In genomic region chr3:13372656-13373055, GRCh38 we compare ENCODE assay signal across 19 cellular contexts. TPM values are rescaled to one million over a fixed set of nuclear protein-coding genes. Genes with fewer than 3 reads are reported as not detected.
A peak's percentile ranks its signal among the peaks of the same experiment; 100 is the strongest.
DNase-seq lines count a peak whose midpoint lies in the region; ATAC-seq, FAIRE-seq and TF ChIP-seq lines count a peak whose summit lies in the region.
"Had no signal": no experiment of that assay in that cellular context is flagged by ENCODE, and none has a peak within 500 bp of the region (broad histone marks: within the 10 kb centered on the region; RNA-seq: fewer than 3 reads in every experiment).

No MANE protein-coding gene starts in this region.

- H3K23ac ChIP-seq in H1 (ENCODE audit: insufficient read length): no peak overlapping the region

- H2BK12ac ChIP-seq in H1 (ENCODE audit: low read depth, low read length): no peak overlapping the region

- POLR2A ChIA-PET in activated CD8-positive, alpha-beta T cell treated with anti-CD3 and anti-CD28 coated beads, Interleukin-2, amount 10 ng/mL, durations not matched to agents 7 days and 5 days (lab: Charles Lee): no interaction called here
- POLR2A ChIA-PET in activated CD8-positive, alpha-beta T cell treated with anti-CD3 and anti-CD28 coated beads for 36 hours (lab: Charles Lee): no interaction called here
- POLR2A ChIA-PET in H1 (lab: Charles Lee; ENCODE audit: partially characterized antibody): interaction anchor here (1.3 to 2.1 kb wide), 2 partner anchors 11 to 48 kb away, joined by 4 to 6 read pairs; partner anchors contain the start of gene NUP210

- peaks cover 2 to 7% of the 10 kb centered on the region in 2 experiments for H4K20me1 ChIP-seq in H1 (replicated peaks in 1 of 2; ENCODE audit: control insufficient read depth in 1 of 2, insufficient read depth in 2 of 2, low read length in 2 of 2)

- no peak overlapping the region for H2AFZ ChIP-seq in H1 (ENCODE audit: low read length)

- peaks cover 5% of the 10 kb centered on the region for H3K23me2 ChIP-seq in H1 (ENCODE audit: low read depth, low read length)

- H3K4me3 ChIP-seq in heart right ventricle (no peak overlapping the region), H1 (ENCODE audit: extremely low read depth in 1 of 4, insufficient read depth in 2 of 4, low read depth in 3 of 4, low read length in 4 of 4) (no peak overlapping the region)
- H3K4me3 ChIP-seq: A549, GM12878, HAP-1 had no signal

- H3K56ac ChIP-seq in H1 (replicated peaks; ENCODE audit: insufficient read length, low read depth, low read length): no peak overlapping the region

- no peak for TF ChIP-seq RAD21 in H1 (IDR thresholded peaks at IDR 0.05 in 1 of 2, conservative IDR thresholded peaks at IDR 0.05 in 1 of 2; ENCODE audit: low read depth in 2 of 2, low read length in 2 of 2)

- H2BK5ac ChIP-seq in H1 (ENCODE audit: low read depth, low read length): peak overlapping the region; percentile 16; the same call in 1 of the 2 replicates

- no peaks in the 10 kb centered on the region for H3K4me1 Mint-ChIP-seq in activated CD8-positive, alpha-beta T cell treated with anti-CD3 and anti-CD28 coated beads, Interleukin-2, amount 10 ng/mL, durations not matched to agents 7 days and 5 days (ENCODE audit: low read depth)
- H3K4me1 Mint-ChIP-seq in activated CD8-positive, alpha-beta T cell treated with anti-CD3 and anti-CD28 coated beads for 36 hours (ENCODE audit: low read depth): no peaks in the 10 kb centered on the region

- no peaks in the 10 kb centered on the region for H3K79me2 ChIP-seq in H1 (ENCODE audit: control insufficient read depth in 1 of 2, insufficient read depth in 2 of 2, low read length in 2 of 2)

- H3K14ac ChIP-seq in H1 (ENCODE audit: insufficient read length): no peak overlapping the region

- H3K4me3 Mint-ChIP-seq in activated CD8-positive, alpha-beta T cell treated with anti-CD3 and anti-CD28 coated beads, Interleukin-2, amount 10 ng/mL, durations not matched to agents 7 days and 5 days: no peak overlapping the region
- no peak overlapping the region for H3K4me3 Mint-ChIP-seq in activated CD8-positive, alpha-beta T cell treated with anti-CD3 and anti-CD28 coated beads for 36 hours
- H3K4me3 Mint-ChIP-seq: CD4-positive, alpha-beta memory T cell had no signal

- H4K91ac ChIP-seq in H1 (replicated peaks; ENCODE audit: insufficient read length, low read length): no peak overlapping the region

- H3K9me3 ChIP-seq in heart right ventricle (no peaks in the 10 kb centered on the region), H1 (ENCODE audit: insufficient read depth in 2 of 2, low read depth in 1 of 2, low read length in 1 of 2) (no peaks in the 10 kb centered on the region)
- H3K9me3 ChIP-seq: A549, HAP-1 had no signal

- no peak for TF ChIP-seq EP300 in H1 (IDR thresholded peaks at IDR 0.05; ENCODE audit: borderline replicate concordance in 1 of 2, low read depth in 2 of 2, low read length in 2 of 2)

- FAIRE-seq in H1 (lab: Jason Lieb, UNC): no peak
- FAIRE-seq: A549, GM12878, GM19239, HepG2 had no signal

- peak overlapping the region; percentile 47 for H3K27ac Mint-ChIP-seq in activated CD8-positive, alpha-beta T cell treated with anti-CD3 and anti-CD28 coated beads, Interleukin-2, amount 10 ng/mL, durations not matched to agents 7 days and 5 days
- no peak overlapping the region for H3K27ac Mint-ChIP-seq in activated CD8-positive, alpha-beta T cell treated with anti-CD3 and anti-CD28 coated beads for 36 hours

- no peak overlapping the region for H2BK120ac ChIP-seq in H1 (replicated peaks; ENCODE audit: low read depth, low read length)

- 92 to 96% methylated on average over 8 of the region's 8 CpGs for WGBS in heart right ventricle, 2 donors
- WGBS in H1 (ENCODE audit: extremely low coverage in 1 of 2, insufficient coverage in 1 of 2, insufficient read length in 1 of 2, insufficient replicate concordance in 2 of 2, low coverage in 1 of 2, low lambda C conversion rate in 2 of 2, missing lambda C conversion rate in 1 of 2), 2 experiments: 89% methylated on average over 8 of the region's 8 CpGs; no CpG with 5 or more reads in 1 of the 2 experiments

- TF ChIP-seq POLR2A in H1 (IDR thresholded peaks at IDR 0.05; ENCODE audit: control extremely low read depth in 1 of 2, low read depth in 2 of 2, low read length in 2 of 2): no peak

- H2BK20ac ChIP-seq in H1 (ENCODE audit: low read length): no peak overlapping the region

- no peak overlapping the region for H2AK5ac ChIP-seq in H1 (ENCODE audit: low read depth, low read length)

- no peak overlapping the region for H3K18ac ChIP-seq in H1 (ENCODE audit: extremely low read depth, low read length)

- DNase-seq in activated CD8-positive, alpha-beta T cell treated with anti-CD3 and anti-CD28 coated beads, Interleukin-2, amount 10 ng/mL, durations not matched to agents 7 days and 5 days: no peak
- DNase-seq in activated CD8-positive, alpha-beta T cell treated with anti-CD3 and anti-CD28 coated beads for 36 hours: no peak
- peak; percentile 50 for DNase-seq in Right ventricle myocardium inferior (ENCODE audit: missing footprints)
- DNase-seq in heart right ventricle: no peak
- no peak for DNase-seq in H1 (ENCODE audit: low read depth in 1 of 2, low spot score in 2 of 2)
- DNase-seq in mesenteric fat pad (ENCODE audit: low spot score): no peak
- no peak for DNase-seq in cortex of kidney (lab: John Stamatoyannopoulos, UW)
- DNase-seq in NCI-H510A treated with DMSO at 0.1 percent for 48 hours (lab: John Stamatoyannopoulos, UW): no peak
- DNase-seq: AML-193; Calu3; CD4-positive, alpha-beta memory T cell; DMS79 treated with DMSO at 0.1 percent for 48 hours had no signal

- CTCF ChIA-PET in activated CD8-positive, alpha-beta T cell treated with anti-CD3 and anti-CD28 coated beads, Interleukin-2, amount 10 ng/mL, durations not matched to agents 7 days and 5 days (lab: Charles Lee): no interaction called here
- CTCF ChIA-PET in activated CD8-positive, alpha-beta T cell treated with anti-CD3 and anti-CD28 coated beads for 36 hours (lab: Charles Lee): interaction anchor here (1.7 kb wide), 1 partner anchor 88 kb away, joined by 3 read pairs; no protein-coding TSS in a partner anchor
- CTCF ChIA-PET in H1 (lab: Charles Lee; ENCODE audit: partially characterized antibody): interaction anchor here (0.6 to 1.8 kb wide), 2 partner anchors 97 to 281 kb away, joined by 3 to 4 read pairs; no protein-coding TSS in a partner anchor

- no peak overlapping the region for H3K4ac ChIP-seq in H1 (replicated peaks; ENCODE audit: insufficient read length, low read depth, low read length)

- no peak overlapping the region for H4K8ac ChIP-seq in H1 (ENCODE audit: extremely low read depth, insufficient read depth, low read length)

- intact Hi-C loops in activated CD8-positive, alpha-beta T cell treated with anti-CD3 and anti-CD28 coated beads for 36 hours (cut with micrococcal nuclease): no loop called here
- intact Hi-C loops in Right ventricle myocardium inferior (cut with DNase I) (no loop called here), heart right ventricle (cut with DNase I) (no loop called here)

- no peak overlapping the region for H3K9ac ChIP-seq in H1 (replicated peaks in 1 of 4; ENCODE audit: extremely low read depth in 1 of 4, low read depth in 3 of 4, low read length in 3 of 4)

- H3K36me3 Mint-ChIP-seq in activated CD8-positive, alpha-beta T cell treated with anti-CD3 and anti-CD28 coated beads, Interleukin-2, amount 10 ng/mL, durations not matched to agents 7 days and 5 days (ENCODE audit: low read depth): peaks cover 51% of the 10 kb centered on the region
- peaks cover 42% of the 10 kb centered on the region for H3K36me3 Mint-ChIP-seq in activated CD8-positive, alpha-beta T cell treated with anti-CD3 and anti-CD28 coated beads for 36 hours (ENCODE audit: low read depth)

- no peaks in the 10 kb centered on the region for H3K4me1 ChIP-seq in heart right ventricle
- H3K4me1 ChIP-seq in H1 (replicated peaks in 1 of 4; ENCODE audit: control insufficient read depth in 3 of 4, insufficient read depth in 4 of 4, low read length in 3 of 4): 0 out of 7 replicates have a peak, but pooled peaks cover 0 to 3% (median 0%) of the 10 kb centered on the region in 4 experiments
- H3K4me1 ChIP-seq: A549, HAP-1 had no signal

- H3K27ac ChIP-seq in heart right ventricle (no peak overlapping the region), H1 (ENCODE audit: low read depth, low read length) (no peak overlapping the region)
- H3K27ac ChIP-seq: 22Rv1, A549, C4-2B had no signal

- no peaks in the 10 kb centered on the region for H3K27me3 Mint-ChIP-seq in activated CD8-positive, alpha-beta T cell treated with anti-CD3 and anti-CD28 coated beads, Interleukin-2, amount 10 ng/mL, durations not matched to agents 7 days and 5 days (ENCODE audit: low read depth)
- no peaks in the 10 kb centered on the region for H3K27me3 Mint-ChIP-seq in activated CD8-positive, alpha-beta T cell treated with anti-CD3 and anti-CD28 coated beads for 36 hours
- H3K27me3 Mint-ChIP-seq: CD4-positive, alpha-beta memory T cell had no signal

- H3K79me1 ChIP-seq in H1 (ENCODE audit: low read depth, low read length): no peaks in the 10 kb centered on the region; the same call in 1 of the 2 replicates

- ATAC-seq in activated CD8-positive, alpha-beta T cell treated with anti-CD3 and anti-CD28 coated beads, Interleukin-2, amount 10 ng/mL, durations not matched to agents 7 days and 5 days: no peak
- ATAC-seq in activated CD8-positive, alpha-beta T cell treated with anti-CD3 and anti-CD28 coated beads for 36 hours: no peak
- ATAC-seq in Right ventricle myocardium inferior (no peak), heart right ventricle (no peak)
- ATAC-seq: A549, GM12878, HepG2 had no signal

- peaks cover 0 to 6% (median 0%) of the 10 kb centered on the region in 7 donors for H3K27me3 ChIP-seq in heart right ventricle
- no peaks in the 10 kb centered on the region for H3K27me3 ChIP-seq in H1 (replicated peaks in 1 of 4; ENCODE audit: control insufficient read depth in 3 of 4, extremely low read depth in 1 of 4, insufficient read depth in 3 of 4, low read length in 3 of 4)

- no peak overlapping the region for H4K5ac ChIP-seq in H1 (ENCODE audit: insufficient read length, low read depth, low read length)

- TF ChIP-seq CTCF in activated CD8-positive, alpha-beta T cell treated with anti-CD3 and anti-CD28 coated beads for 36 hours (IDR thresholded peaks at IDR 0.05): no peak
- TF ChIP-seq CTCF in heart right ventricle (IDR thresholded peaks at IDR 0.05): no peak
- no peak for TF ChIP-seq CTCF in H1 (IDR thresholded peaks at IDR 0.05; ENCODE audit: control extremely low read depth in 1 of 3, insufficient read depth in 1 of 3, low read depth in 1 of 3, low read length in 3 of 3)

- peaks cover 0 to 61% (median 0%) of the 10 kb centered on the region in 9 donors for H3K36me3 ChIP-seq in heart right ventricle
- H3K36me3 ChIP-seq in H1 (ENCODE audit: control insufficient read depth in 2 of 4, insufficient read depth in 4 of 4, low read length in 3 of 4): peaks cover 3 to 49% (median 12%) of the 10 kb centered on the region in 4 experiments; a peak in 7 of 8 replicates

- no peak overlapping the region for H2BK15ac ChIP-seq in H1 (ENCODE audit: low read length)

- no peaks in the 10 kb centered on the region for H3K9me3 Mint-ChIP-seq in activated CD8-positive, alpha-beta T cell treated with anti-CD3 and anti-CD28 coated beads, Interleukin-2, amount 10 ng/mL, durations not matched to agents 7 days and 5 days (ENCODE audit: insufficient read depth)
- H3K9me3 Mint-ChIP-seq in activated CD8-positive, alpha-beta T cell treated with anti-CD3 and anti-CD28 coated beads for 36 hours: no peaks in the 10 kb centered on the region
- H3K9me3 Mint-ChIP-seq: CD4-positive, alpha-beta memory T cell had no signal

- no peak overlapping the region for H3K4me2 ChIP-seq in H1 (ENCODE audit: insufficient read depth in 1 of 2, low read depth in 2 of 2, low read length in 2 of 2)
- H3K4me2 ChIP-seq: A549 had no signal

RNA-seq across cellular contexts. Expression of gene NUP210, which starts 47.5 kb away (rescaled TPM):
- 100 to 1,000 TPM; 202 to 206 TPM for total RNA-seq in activated CD8-positive, alpha-beta T cell treated with anti-CD3 and anti-CD28 coated beads, Interleukin-2, amount 10 ng/mL, durations not matched to agents 7 days and 5 days
- 100 to 1,000 TPM; 142 to 143 TPM for total RNA-seq in activated CD8-positive, alpha-beta T cell treated with anti-CD3 and anti-CD28 coated beads for 36 hours
- total RNA-seq in Right ventricle myocardium inferior: 3.5 TPM
- total RNA-seq in heart right ventricle: 1 to 10 TPM; 1.6 to 7.2 (median 2.5) TPM
- polyA plus RNA-seq in heart right ventricle: 1 to 10 TPM in 1 of 2 donors, under 1 TPM in 1; 0.84 to 3.4 TPM
- 53.4 and 53.7 TPM in 2 replicates for total RNA-seq in H1 (2021; fragmentation: NEBNext Ultra II Directional; extraction: Animal tissue kit (Norgen Biotek cat#: 25700))
- polyA plus RNA-seq in H1 (2011; rRNA removed): 51.0 and 55.0 TPM in 2 replicates
- polyA plus RNA-seq in H1 (2011; cell fraction: cytosol; rRNA removed): 22.7 TPM
- 90.7 TPM for polyA plus RNA-seq in H1 (2011; cell fraction: nucleus; rRNA removed)
- 30.8 to 56.3 TPM (median 45.4 TPM) in 4 replicates for polyA plus RNA-seq in H1 (2012, experiment 1 of 2)
- polyA plus RNA-seq in H1 (2012, experiment 2 of 2): 30.0 TPM
- 84.7 TPM for polyA plus RNA-seq in H1 (2013, experiment 1 of 2)
- 65.1 TPM for polyA plus RNA-seq in H1 (2013, experiment 2 of 2)
- 49.2 and 89.2 TPM in 2 replicates for polyA minus RNA-seq in H1 (2011; rRNA and poly(A)+ RNA removed)
- 32.7 TPM for polyA minus RNA-seq in H1 (2011; cell fraction: cytosol; rRNA and poly(A)+ RNA removed)
- polyA minus RNA-seq in H1 (2011; cell fraction: nucleus; rRNA and poly(A)+ RNA removed): 52.7 TPM
- total RNA-seq in mesenteric fat pad: 1.5 TPM
